Comparison of ENCODE assay signal across 22 cellular contexts in the genomic region with DNA sequence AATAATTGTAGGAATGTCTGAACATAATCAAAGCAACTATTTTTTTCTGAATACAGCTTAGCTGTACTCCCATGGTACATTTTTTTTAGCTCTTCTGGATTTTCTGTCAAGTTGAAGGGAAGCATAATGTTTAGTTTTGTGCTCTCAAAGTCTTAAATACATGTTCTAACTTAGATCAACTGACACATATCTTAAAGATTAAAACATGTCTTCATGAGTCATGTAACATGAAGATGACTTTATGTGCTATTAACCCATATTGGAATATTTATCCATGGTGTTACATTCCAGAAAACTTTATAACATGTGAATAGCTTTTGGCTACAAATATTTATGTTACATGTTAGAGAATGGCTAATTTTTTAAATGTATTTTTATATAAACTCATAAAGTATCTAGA.
DNase-seq lines count a peak whose midpoint lies in the region; ATAC-seq, FAIRE-seq and TF ChIP-seq lines count a peak whose summit lies in the region.
"Had no signal": no experiment of that assay in that cellular context is flagged by ENCODE, and none has a peak within 500 bp of the region (broad histone marks: within the 10 kb centered on the region; RNA-seq: fewer than 3 reads in every experiment).

No MANE protein-coding gene starts in this region.

- FAIRE-seq in keratinocyte (lab: Jason Lieb, UNC) = no peak
- FAIRE-seq: A549, D721Med, G401.6, GM12891, GM18507, H1 had no signal

- H2AK9ac ChIP-seq in IMR-90 (replicated peaks; ENCODE audit: low read depth, low read length, poor library complexity) = no peak overlapping the region

- H2AFZ ChIP-seq in IMR-90 (replicated peaks; ENCODE audit: low read length, poor library complexity) (no peak overlapping the region), keratinocyte (ENCODE audit: control insufficient read depth, low read length) (no peak overlapping the region)

- no peak overlapping the region for H2BK20ac ChIP-seq in IMR-90 (ENCODE audit: low read depth, low read length)

- H3K9me1 ChIP-seq in IMR-90 (ENCODE audit: insufficient read depth, low read length) (0 out of 2 replicates have a peak, but pooled peaks cover 2% of the 10 kb centered on the region), keratinocyte (ENCODE audit: control insufficient read depth, extremely low read depth, insufficient read depth, low read length) (no peaks in the 10 kb centered on the region)

- no peaks in the 10 kb centered on the region for H3K9me3 Mint-ChIP-seq in activated naive CD8-positive, alpha-beta T cell treated with anti-CD3 and anti-CD28 coated beads for 36 hours
- H3K9me3 Mint-ChIP-seq: CD4-positive, alpha-beta T cell; H9; IgD-negative memory B cell had no signal

- TF ChIP-seq RAD21 in IMR-90 (IDR thresholded peaks at IDR 0.05; ENCODE audit: low read length) = no peak

- H3K9ac ChIP-seq in IMR-90 (ENCODE audit: low read depth, low read length) (no peak overlapping the region), adipocyte (ENCODE audit: low read length) (no peak overlapping the region), keratinocyte (ENCODE audit: control insufficient read depth, extremely low read depth, insufficient read depth, low read length) (no peak overlapping the region)

- CTCF ChIA-PET in IMR-90 (lab: Yijun Ruan, JAX) = no interaction called here

- H3K36me3 ChIP-seq in IMR-90 (ENCODE audit: control insufficient read depth, insufficient read depth, low read length) (no peaks in the 10 kb centered on the region), adipocyte (ENCODE audit: control insufficient read depth, insufficient read depth, low read length, severe bottlenecking) (no peaks in the 10 kb centered on the region), keratinocyte (ENCODE audit: control insufficient read depth in 2 of 2, extremely low read depth in 1 of 2, insufficient read depth in 2 of 2, low read length in 2 of 2) (no peaks in the 10 kb centered on the region)

- no peak overlapping the region for H4K91ac ChIP-seq in IMR-90 (ENCODE audit: insufficient read depth, low read depth, low read length)

- in situ Hi-C loops in IMR-90 (cut with MboI; ENCODE audit: low sequenced_read_pairs) = no loop called here

- no peak overlapping the region for H3K23ac ChIP-seq in IMR-90 (ENCODE audit: low read depth, low read length)

- DNase-seq in IMR-90 (no peak), adipocyte (ENCODE audit: low read depth) (peak; percentile 49), epithelial cell of esophagus (ENCODE audit: low read depth) (peak; percentile 52), keratinocyte (ENCODE audit: low read depth, low spot score) (no peak), SIG-M5 treated with dmso at 0.1 percent for 504 hours (lab: John Stamatoyannopoulos, UW; ENCODE audit: unreplicated experiment) (no peak), epidermal melanocyte (ENCODE audit: insufficient read length, low spot score) (no peak)
- DNase-seq in activated naive CD8-positive, alpha-beta T cell treated with anti-CD3 and anti-CD28 coated beads for 36 hours = no peak
- DNase-seq: AML-193; Caco-2; CD4-positive, alpha-beta T cell; H9; KBM-7 had no signal

- no peaks in the 10 kb centered on the region for H4K20me1 ChIP-seq in IMR-90 (ENCODE audit: insufficient read depth, low read length)
- H4K20me1 ChIP-seq in keratinocyte (ENCODE audit: control insufficient read depth, extremely low read depth, insufficient read depth, low read length) = no peaks in the 10 kb centered on the region

- no peak overlapping the region for H3K4ac ChIP-seq in IMR-90 (ENCODE audit: low read depth, low read length)

- H3K4me1 ChIP-seq in IMR-90 (ENCODE audit: control insufficient read depth, insufficient read depth, low read length) (peaks cover 2% of the 10 kb centered on the region; the same call in 1 of the 2 replicates), adipocyte (ENCODE audit: control insufficient read depth, insufficient read depth, low read length) (peaks cover 20% of the 10 kb centered on the region), keratinocyte (ENCODE audit: control insufficient read depth, extremely low read depth, insufficient read depth, low read length) (peaks cover 15% of the 10 kb centered on the region)

- H3K27me3 Mint-ChIP-seq in activated naive CD8-positive, alpha-beta T cell treated with anti-CD3 and anti-CD28 coated beads for 36 hours = no peaks in the 10 kb centered on the region
- H3K27me3 Mint-ChIP-seq: CD4-positive, alpha-beta T cell had no signal

- no peaks in the 10 kb centered on the region for H3K36me3 Mint-ChIP-seq in activated naive CD8-positive, alpha-beta T cell treated with anti-CD3 and anti-CD28 coated beads for 36 hours
- H3K36me3 Mint-ChIP-seq: IgD-negative memory B cell had no signal

- intact Hi-C loops in IMR-90 (cut with micrococcal nuclease) = loop anchor here (10.0 kb wide), 1 partner anchor 1955 kb away; no protein-coding TSS in a partner anchor

- no peak for TF ChIP-seq POLR2A in IMR-90 (IDR thresholded peaks at IDR 0.05; ENCODE audit: low read depth, low read length)

- no peaks in the 10 kb centered on the region for H3K27me3 ChIP-seq in IMR-90 (ENCODE audit: control insufficient read depth, insufficient read depth, low read length)
- H3K27me3 ChIP-seq in adipocyte (replicated peaks; ENCODE audit: control insufficient read depth, insufficient read depth, low read length) = no peaks in the 10 kb centered on the region
- no peaks in the 10 kb centered on the region for H3K27me3 ChIP-seq in keratinocyte (ENCODE audit: control insufficient read depth, extremely low read depth, insufficient read depth, low read length)

- no peaks in the 10 kb centered on the region for H3K79me1 ChIP-seq in IMR-90 (ENCODE audit: low read depth in 1 of 2, low read length in 2 of 2)

- ATAC-seq in IMR-90 (ENCODE audit: low read depth) (peak; percentile 21; the same call in 1 of the 2 replicates), HG03139 (IDR thresholded peaks at IDR 0.05; ENCODE audit: unreplicated experiment) (no peak)
- ATAC-seq: A549 had no signal

- no peak overlapping the region for H3K4me2 ChIP-seq in IMR-90 (ENCODE audit: low read depth, low read length)
- peak overlapping the region; percentile 14 for H3K4me2 ChIP-seq in keratinocyte (ENCODE audit: control insufficient read depth, extremely low read depth, insufficient read depth, low read depth, low read length)
- H3K4me2 ChIP-seq: A549 had no signal

- no peak overlapping the region for H3K4me3 Mint-ChIP-seq in activated naive CD8-positive, alpha-beta T cell treated with anti-CD3 and anti-CD28 coated beads for 36 hours
- H3K4me3 Mint-ChIP-seq: CD4-positive, alpha-beta T cell; H9; IgD-negative memory B cell had no signal

- H2BK15ac ChIP-seq in IMR-90 (ENCODE audit: low read depth, low read length) = no peak overlapping the region

- H3K27ac ChIP-seq in IMR-90 (ENCODE audit: insufficient read depth, low read length) = no peak overlapping the region
- H3K27ac ChIP-seq in keratinocyte (ENCODE audit: control insufficient read depth, insufficient read depth, low read length) = no peak overlapping the region
- H3K27ac ChIP-seq: A549, C4-2B, HL-60 had no signal

- H3K9me3 ChIP-seq in IMR-90 (ENCODE audit: control insufficient read depth, insufficient read depth, low read length) = no peaks in the 10 kb centered on the region
- H3K9me3 ChIP-seq in adipocyte (ENCODE audit: control insufficient read depth, low read length) = no peaks in the 10 kb centered on the region
- no peaks in the 10 kb centered on the region for H3K9me3 ChIP-seq in keratinocyte (ENCODE audit: control insufficient read depth, low read depth, low read length)
- H3K9me3 ChIP-seq: A549, Caco-2 had no signal

- peaks cover 5% of the 10 kb centered on the region for H3K4me1 Mint-ChIP-seq in activated naive CD8-positive, alpha-beta T cell treated with anti-CD3 and anti-CD28 coated beads for 36 hours
- H3K4me1 Mint-ChIP-seq: H9 had no signal

- H3K18ac ChIP-seq in IMR-90 (ENCODE audit: low read depth, low read length) = no peak overlapping the region

- no peak overlapping the region for H3K4me3 ChIP-seq in IMR-90 (ENCODE audit: insufficient read depth, low read depth, low read length)
- H3K4me3 ChIP-seq in adipocyte (ENCODE audit: low read length) = no peak overlapping the region
- no peak overlapping the region for H3K4me3 ChIP-seq in epithelial cell of esophagus (ENCODE audit: low read length)
- H3K4me3 ChIP-seq in keratinocyte (ENCODE audit: control insufficient read depth in 2 of 3, extremely low read depth in 1 of 3, insufficient read depth in 2 of 3, low read depth in 1 of 3, low read length in 3 of 3) = no peak overlapping the region
- H3K4me3 ChIP-seq: A549 had no signal

- H2BK5ac ChIP-seq in IMR-90 (ENCODE audit: low read depth, low read length, poor library complexity, severe bottlenecking) = no peak overlapping the region

- TF ChIP-seq CTCF in IMR-90 (conservative IDR thresholded peaks at IDR 0.05; ENCODE audit: low read depth, low read length) (no peak), epithelial cell of esophagus (IDR thresholded peaks at IDR 0.05; ENCODE audit: insufficient read depth, low read depth, low read length, missing control alignments) (no peak), keratinocyte (optimal IDR thresholded peaks at IDR 0.05 in 1 of 3, IDR thresholded peaks at IDR 0.05 in 1 of 3, conservative IDR thresholded peaks at IDR 0.05 in 1 of 3; ENCODE audit: extremely low read depth in 1 of 3, insufficient read depth in 2 of 3, low read length in 3 of 3) (no peak)

- H4K8ac ChIP-seq in IMR-90 (ENCODE audit: low read depth in 2 of 2, low read length in 2 of 2) = no peak overlapping the region

- H3K14ac ChIP-seq in IMR-90 (replicated peaks; ENCODE audit: low read depth, low read length) = no peak overlapping the region

- no peak overlapping the region for H3K27ac Mint-ChIP-seq in activated naive CD8-positive, alpha-beta T cell treated with anti-CD3 and anti-CD28 coated beads for 36 hours
- H3K27ac Mint-ChIP-seq: CD4-positive, alpha-beta T cell; H9; IgD-negative memory B cell had no signal

- H2AK5ac ChIP-seq in IMR-90 (ENCODE audit: low read depth, low read length) = no peak overlapping the region

- BruUV-seq in IMR-90 (replicated peaks; lab: Mats Ljungman, UMichigan) = no TSS peak

- no peak overlapping the region for H4K5ac ChIP-seq in IMR-90 (ENCODE audit: low read depth, low read length)

- POLR2A ChIA-PET in IMR-90 (lab: Charles Lee; ENCODE audit: unreplicated experiment) = no interaction called here

- no peak overlapping the region for H2BK120ac ChIP-seq in IMR-90 (ENCODE audit: low read depth, low read length)

- no peak overlapping the region for H3K56ac ChIP-seq in IMR-90 (ENCODE audit: extremely low read depth, insufficient read depth, low read length)

- dilution Hi-C loops in IMR-90 (cut with HindIII; ENCODE audit: low sequenced_read_pairs, unreplicated experiment) (no loop called here), keratinocyte (cut with MboI; ENCODE audit: extremely low pct_ligation_motif_present, low sequenced_read_pairs) (no loop called here)

- H3K79me2 ChIP-seq in keratinocyte (ENCODE audit: control insufficient read depth, insufficient read depth, low read length) = no peaks in the 10 kb centered on the region

TF ChIP-seq in IMR-90, 13 proteins besides CTCF, POLR2A, EP300 and RAD21 (continues in another document):
- no peak for TF ChIP-seq CHD1 (IDR thresholded peaks at IDR 0.05; ENCODE audit: low read depth, low read length)

Comparison
In these comparisons a context has a peak if more than half of its experiments do, and no peak if none do; other contexts are left out.
1. DNase-seq: peak in adipocyte (single experiment) and epithelial cell of esophagus (single experiment); none in IMR-90 (single experiment), keratinocyte (single experiment), SIG-M5 treated with dmso at 0.1 percent for 504 hours (single experiment), activated naive CD8-positive, alpha-beta T cell treated with anti-CD3 and anti-CD28 coated beads for 36 hours (single experiment) and epidermal melanocyte (single experiment).